ENCODE assay signal across 10 cellular contexts in genomic region chrX:134631404-134632346, GRCh38. TPM values are rescaled to one million over a fixed set of nuclear protein-coding genes. Genes with fewer than 3 reads are reported as not detected.
DNase-seq lines count a peak whose midpoint lies in the region; ATAC-seq and TF ChIP-seq lines count a peak whose summit lies in the region.
"Had no signal": no experiment of that assay in that cellular context is flagged by ENCODE, and none has a peak within 500 bp of the region (broad histone marks: within the 10 kb centered on the region; RNA-seq: fewer than 3 reads in every experiment).

No MANE protein-coding gene starts in this region.

- peak; percentile 53 for ATAC-seq in lung (ENCODE audit: insufficient read depth, low FRiP score)
- no peak for ATAC-seq in HG03135 (IDR thresholded peaks at IDR 0.05; ENCODE audit: unreplicated experiment)

- H4K20me1 ChIP-seq in GM23248 (ENCODE audit: insufficient read depth) (no peaks in the 10 kb centered on the region), SK-N-SH (ENCODE audit: insufficient read depth) (no peaks in the 10 kb centered on the region)

- H3K27me3 ChIP-seq in GM23248 (replicated peaks; ENCODE audit: insufficient read depth) = no peaks in the 10 kb centered on the region
- peaks cover 3% of the 10 kb centered on the region for H3K27me3 ChIP-seq in WERI-Rb-1 (ENCODE audit: insufficient read depth, low read depth, severe bottlenecking)
- H3K27me3 ChIP-seq in lung (ENCODE audit: control insufficient read depth, insufficient read depth) = no peaks in the 10 kb centered on the region
- H3K27me3 ChIP-seq in SK-N-SH (ENCODE audit: insufficient read depth) = no peaks in the 10 kb centered on the region

- CTCF ChIA-PET in SK-N-SH (lab: Yijun Ruan, JAX) = interaction anchor here (1.0 kb wide), 1 partner anchor 111 kb away, joined by 4 read pairs; no protein-coding TSS in a partner anchor

- in situ Hi-C loops in GM23248 (cut with MboI) = no loop called here

- H3K9me3 ChIP-seq in GM23248 (ENCODE audit: low read depth) = no peaks in the 10 kb centered on the region
- no peaks in the 10 kb centered on the region for H3K9me3 ChIP-seq in WERI-Rb-1 (ENCODE audit: severe bottlenecking)
- H3K9me3 ChIP-seq in lung (ENCODE audit: control insufficient read depth in 2 of 2, insufficient read depth in 1 of 2, low read length in 1 of 2) = peaks cover 0 to 2% of the 10 kb centered on the region in 2 donors
- no peaks in the 10 kb centered on the region for H3K9me3 ChIP-seq in SK-N-SH

- H2AFZ ChIP-seq in GM23248 = no peak overlapping the region
- H2AFZ ChIP-seq in SK-N-SH (ENCODE audit: low read depth) = no peak overlapping the region

- POLR2A ChIA-PET in SK-N-SH (lab: Yijun Ruan, JAX) = no interaction called here

- H3K9ac ChIP-seq in GM23248 = no peak overlapping the region
- no peak overlapping the region for H3K9ac ChIP-seq in SK-N-SH

- H3K79me2 ChIP-seq in GM23248 (ENCODE audit: insufficient read depth) (no peaks in the 10 kb centered on the region), SK-N-SH (ENCODE audit: insufficient read depth) (no peaks in the 10 kb centered on the region)

- no peak for TF ChIP-seq RAD21 in SK-N-SH (IDR thresholded peaks at IDR 0.05; ENCODE audit: low read length)

- H3F3A ChIP-seq in GM23248 (ENCODE audit: insufficient read depth) = peaks cover 6% of the 10 kb centered on the region; the same call in 1 of the 2 replicates
- no peaks in the 10 kb centered on the region for H3F3A ChIP-seq in SK-N-SH (replicated peaks; ENCODE audit: insufficient read depth)

- no peaks in the 10 kb centered on the region for H3K9me2 ChIP-seq in GM23248 (ENCODE audit: insufficient read depth)
- H3K9me2 ChIP-seq in SK-N-SH = no peaks in the 10 kb centered on the region

- no peak for TF ChIP-seq EP300 in SK-N-SH (IDR thresholded peaks at IDR 0.05; ENCODE audit: borderline replicate concordance in 1 of 2, low read depth in 1 of 2, low read length in 1 of 2)

- H3K4me3 ChIP-seq in GM23248 = no peak overlapping the region
- H3K4me3 ChIP-seq in WERI-Rb-1 (ENCODE audit: low read depth, low read length) = no peak overlapping the region
- no peak overlapping the region for H3K4me3 ChIP-seq in lung
- H3K4me3 ChIP-seq in SK-N-SH (ENCODE audit: low read depth in 2 of 2, low read length in 1 of 2) = no peak overlapping the region

- no peak overlapping the region for H3K4me2 ChIP-seq in GM23248 (ENCODE audit: unreplicated experiment)
- H3K4me2 ChIP-seq in SK-N-SH = no peak overlapping the region

- DNase-seq in AG08396 (ENCODE audit: low spot score) = peak; percentile 47
- peak; percentile 48 for DNase-seq in GM23248
- peak; percentile 47 for DNase-seq in WERI-Rb-1
- DNase-seq in lung (ENCODE audit: low spot score) = peak; percentile 50
- no peak for DNase-seq in activated CD4-positive, CD25-positive, alpha-beta regulatory T cell treated with anti-CD3 and anti-CD28 coated beads, Interleukin-2, amount 50 U/mL, for 72 hours
- DNase-seq in SK-N-SH = no peak
- no peak for DNase-seq in DMS53 (lab: John Stamatoyannopoulos, UW)
- DNase-seq: T-helper 2 cell had no signal

- 64 to 72% methylated on average over 9 to 10 of the region's 10 CpGs for WGBS in GM23248 (ENCODE audit: low coverage in 1 of 2, low lambda C conversion rate in 2 of 2, missing lambda C conversion rate in 2 of 2), 2 experiments
- WGBS in lung, 2 donors = 50 to 76% methylated on average over 10 of the region's 10 CpGs
- 67% methylated on average over 9 of the region's 10 CpGs for WGBS in SK-N-SH (ENCODE audit: low lambda C conversion rate)

- H3K27ac ChIP-seq in GM23248 (no peak overlapping the region), WERI-Rb-1 (peak overlapping the region; percentile 44; the same call in 1 of the 2 replicates), lung (ENCODE audit: low read depth in 1 of 2, low read length in 1 of 2) (no peak overlapping the region), SK-N-SH (ENCODE audit: low read depth in 2 of 2, low read length in 1 of 2) (no peak overlapping the region)
- H3K27ac ChIP-seq: C4-2B had no signal

- TF ChIP-seq CTCF in WERI-Rb-1 (IDR thresholded peaks at IDR 0.05; ENCODE audit: low read depth, low read length) (no peak), lung (IDR thresholded peaks at IDR 0.05; ENCODE audit: control extremely low read depth, extremely low read depth) (no peak), SK-N-SH (IDR thresholded peaks at IDR 0.05) (no peak)

- H3K36me3 ChIP-seq in GM23248 (ENCODE audit: low read depth) = no peaks in the 10 kb centered on the region
- no peaks in the 10 kb centered on the region for H3K36me3 ChIP-seq in WERI-Rb-1
- no peaks in the 10 kb centered on the region for H3K36me3 ChIP-seq in lung (ENCODE audit: control insufficient read depth in 2 of 2, insufficient read depth in 2 of 2, low read length in 2 of 2)
- H3K36me3 ChIP-seq in SK-N-SH (replicated peaks in 1 of 2; ENCODE audit: control insufficient read depth in 1 of 2, insufficient read depth in 2 of 2, low read length in 1 of 2) = no peaks in the 10 kb centered on the region

- H3K4me1 ChIP-seq in GM23248 (ENCODE audit: insufficient read depth) (peaks cover 15% of the 10 kb centered on the region), lung (ENCODE audit: control insufficient read depth in 2 of 2, insufficient read depth in 2 of 2, low read length in 2 of 2) (peaks cover 0 to 2% of the 10 kb centered on the region in 2 donors), SK-N-SH (ENCODE audit: control insufficient read depth in 1 of 2, insufficient read depth in 2 of 2, low read depth in 1 of 2, low read length in 1 of 2) (peaks cover 0 to 2% of the 10 kb centered on the region in 2 experiments; a peak in 2 of 4 replicates)

TF ChIP-seq in SK-N-SH, 30 proteins besides CTCF, POLR2A, EP300 and RAD21:
- no peak for TF ChIP-seq NRF1 (IDR thresholded peaks at IDR 0.05; ENCODE audit: low read depth, low read length)
- TF ChIP-seq YY1 (IDR thresholded peaks at IDR 0.05; ENCODE audit: low read depth) = no peak
- TF ChIP-seq JUND (IDR thresholded peaks at IDR 0.05) = no peak

RNA-seq across cellular contexts. Expression of gene PLAC1, which starts 26.6 kb away (rescaled TPM):
- 0.63 TPM in 1 of 2 replicates, not detected in the other for total RNA-seq in GM23248 (2014; rRNA removed; shearing (Covaris generic))
- polyA plus RNA-seq in GM23248 (2016; fragmentation: Nextera tagmentation; extraction: Ambion mirVana) = not detected in 2 replicates
- total RNA-seq in lung = under 1 TPM in 1 of 2 donors, not detected in 1; 0.31 TPM
- under 1 TPM; 0.47 to 0.63 TPM for polyA plus RNA-seq in lung
- polyA plus RNA-seq in SK-N-SH (2012; rRNA removed) = 50.9 and 72.3 TPM in 2 replicates
- polyA plus RNA-seq in SK-N-SH (2012; cell fraction: cytosol; rRNA removed) = 43.2 and 53.1 TPM in 2 replicates
- polyA plus RNA-seq in SK-N-SH (2012; cell fraction: nucleus; rRNA removed) = 19.3 and 28.0 TPM in 2 replicates

Comparison
In these comparisons a context has a peak if more than half of its experiments do, and no peak if none do; other contexts are left out.
1. DNase-seq: peak in AG08396 (single experiment), GM23248 (single experiment), WERI-Rb-1 (single experiment) and lung (single experiment); none in activated CD4-positive, CD25-positive, alpha-beta regulatory T cell treated with anti-CD3 and anti-CD28 coated beads, Interleukin-2, amount 50 U/mL, for 72 hours (single experiment), SK-N-SH (single experiment) and DMS53 (single experiment).
2. RNA of gene PLAC1, which starts 26.6 kb away (polyA plus RNA-seq): 19.3 to 72.3 TPM in SK-N-SH; 0.47 to 0.63 TPM in lung and not detected in GM23248; every median in the first group is over 10 times any median in the second.